Comparison of ENCODE assay signal across 13 cellular contexts in the genomic region with DNA sequence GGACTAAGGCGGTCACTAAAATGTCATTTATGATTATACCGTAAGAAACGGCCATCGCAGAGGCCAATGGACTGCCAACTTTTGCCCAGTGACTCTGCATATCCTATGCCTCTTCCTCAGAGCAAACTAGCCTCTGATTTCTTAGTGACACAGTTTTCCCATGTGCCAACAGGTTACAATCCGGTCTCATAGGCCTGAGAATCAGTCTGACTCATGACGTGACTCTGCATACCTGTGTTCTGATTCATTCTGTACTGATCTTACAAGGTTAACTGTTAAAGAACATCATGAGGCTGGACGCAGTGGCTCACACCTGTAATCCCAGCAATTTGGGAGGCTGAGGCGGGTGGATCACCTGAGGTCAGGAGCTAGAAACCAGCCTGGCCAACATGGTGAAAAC. TPM values are rescaled to one million over a fixed set of nuclear protein-coding genes. Genes with fewer than 3 reads are reported as not detected.
DNase-seq lines count a peak whose midpoint lies in the region; ATAC-seq, FAIRE-seq and TF ChIP-seq lines count a peak whose summit lies in the region.
"Had no signal": no experiment of that assay in that cellular context is flagged by ENCODE, and none has a peak within 500 bp of the region (broad histone marks: within the 10 kb centered on the region; RNA-seq: fewer than 3 reads in every experiment).

No MANE protein-coding gene starts in this region.

- H3K9me3 Mint-ChIP-seq in activated T-cell treated with anti-CD3 and anti-CD28 coated beads, Interleukin-2, amount 50 U/mL, for 72 hours = peaks cover 4 to 5% of the 10 kb centered on the region in 2 donors
- H3K9me3 Mint-ChIP-seq: activated T-cell treated with anti-CD3 and anti-CD28 coated beads, Interleukin-2, amount 50 U/mL, for 4 hours had no signal

- H3K27me3 Mint-ChIP-seq in activated T-cell treated with anti-CD3 and anti-CD28 coated beads, Interleukin-2, amount 50 U/mL, for 72 hours (ENCODE audit: low read depth) = no peaks in the 10 kb centered on the region

- H3K36me3 Mint-ChIP-seq in activated T-cell treated with anti-CD3 and anti-CD28 coated beads, Interleukin-2, amount 50 U/mL, for 72 hours (ENCODE audit: insufficient read depth in 2 of 2) = peaks cover 9 to 31% of the 10 kb centered on the region in 2 donors

- 68 to 73% (median 71%) methylated on average over 8 of the region's 8 CpGs for WGBS in adrenal gland, 4 donors

- H3K36me3 ChIP-seq in adrenal gland (replicated peaks in 1 of 2) = no peaks in the 10 kb centered on the region
- H3K36me3 ChIP-seq: thoracic aorta had no signal

- in situ Hi-C loops in KBM-7 (cut with MboI; ENCODE audit: low pct_unique_long_range_greater_than_20kb, low sequenced_read_pairs) = no loop called here

- H3K4me1 ChIP-seq in adrenal gland (replicated peaks in 1 of 2) = peaks cover 0 to 3% of the 10 kb centered on the region in 2 donors

- H3K4me1 Mint-ChIP-seq in activated T-cell treated with anti-CD3 and anti-CD28 coated beads, Interleukin-2, amount 50 U/mL, for 72 hours (ENCODE audit: low read depth) = peaks cover 18% of the 10 kb centered on the region

- H3K9me3 ChIP-seq in adrenal gland (replicated peaks in 1 of 3) = peaks cover 0 to 4% (median 0%) of the 10 kb centered on the region in 3 donors
- H3K9me3 ChIP-seq: thoracic aorta had no signal

- TF ChIP-seq CTCF in adrenal gland (IDR thresholded peaks at IDR 0.05) = no peak

- no peaks in the 10 kb centered on the region for H3K27me3 ChIP-seq in adrenal gland
- H3K27me3 ChIP-seq: BLaER1 had no signal

- H3K4me3 Mint-ChIP-seq in activated T-cell treated with anti-CD3 and anti-CD28 coated beads, Interleukin-2, amount 50 U/mL, for 72 hours = no peak overlapping the region
- H3K4me3 Mint-ChIP-seq: activated T-cell treated with anti-CD3 and anti-CD28 coated beads, Interleukin-2, amount 50 U/mL, for 4 hours had no signal

- no peak for FAIRE-seq in urothelium cell line (lab: Jason Lieb, UNC)
- no peak for FAIRE-seq in frontal cortex (lab: Jason Lieb, UNC)

- no peak overlapping the region for H3K4me3 ChIP-seq in adrenal gland
- H3K4me3 ChIP-seq: BLaER1, thoracic aorta had no signal

- no peak for DNase-seq in activated T-cell treated with anti-CD3 and anti-CD28 coated beads, Interleukin-2, amount 50 U/mL, for 72 hours
- no peak for DNase-seq in activated T-cell treated with anti-CD3 and anti-CD28 coated beads, Interleukin-2, amount 50 U/mL, for 1 hour
- DNase-seq in adrenal gland = peak in 5 of 7 donors; percentile 38 to 63 (median 56)
- peak; percentile 36 for DNase-seq in iPS-NIHi11 (ENCODE audit: low spot score)
- DNase-seq in urothelium cell line (ENCODE audit: low spot score) = peak; percentile 75
- no peak for DNase-seq in frontal cortex (ENCODE audit: low spot score in 2 of 2)
- no peak for DNase-seq in KBM-7
- DNase-seq: activated T-cell treated with anti-CD3 and anti-CD28 coated beads, Interleukin-2, amount 50 U/mL, for 4 hours; NCI-H2171; T-helper 1 cell had no signal

- intact Hi-C loops in adrenal gland (cut with DNase I) = no loop called here

- H3K27ac Mint-ChIP-seq in activated T-cell treated with anti-CD3 and anti-CD28 coated beads, Interleukin-2, amount 50 U/mL, for 72 hours = peak overlapping the region; percentile 56

- H3K27ac ChIP-seq in adrenal gland = peak overlapping the region in 2 of 5 donors; percentile 23 to 55
- H3K27ac ChIP-seq: BLaER1, thoracic aorta had no signal

- peak; percentile 58 to 78 for ATAC-seq in activated T-cell treated with anti-CD3 and anti-CD28 coated beads, Interleukin-2, amount 50 U/mL, for 72 hours (replicated peaks in 1 of 2)
- no peak for ATAC-seq in HG03354 (IDR thresholded peaks at IDR 0.05; ENCODE audit: poor library complexity, severe bottlenecking, unreplicated experiment)
- ATAC-seq: activated T-cell treated with anti-CD3 and anti-CD28 coated beads, Interleukin-2, amount 50 U/mL, for 4 hours had no signal

- no peak for TF ChIP-seq POLR2A in adrenal gland (IDR thresholded peaks at IDR 0.05)

RNA-seq across cellular contexts. Expression of gene RUBCN, which starts 17.8 kb away (rescaled TPM):
- 10 to 100 TPM; 33.1 to 33.9 TPM for total RNA-seq in activated T-cell treated with anti-CD3 and anti-CD28 coated beads, Interleukin-2, amount 50 U/mL, for 72 hours
- total RNA-seq in adrenal gland = 10 to 100 TPM; 19.7 to 43.8 (median 22.5) TPM
- 10 to 100 TPM in 2 of 3 donors, 1 to 10 TPM in 1; 7.7 to 22.7 (median 13.4) TPM for polyA plus RNA-seq in adrenal gland
- total RNA-seq in frontal cortex = 27.3 TPM

RNA-seq across cellular contexts. Expression of gene FYTTD1, which starts 30.8 kb away (rescaled TPM):
- 10 to 100 TPM; 31.6 to 37.5 TPM for total RNA-seq in activated T-cell treated with anti-CD3 and anti-CD28 coated beads, Interleukin-2, amount 50 U/mL, for 72 hours
- total RNA-seq in adrenal gland = 10 to 100 TPM; 12.5 to 57.3 (median 45.6) TPM
- 10 to 100 TPM; 10.1 to 70.4 (median 12.3) TPM for polyA plus RNA-seq in adrenal gland
- total RNA-seq in frontal cortex = 61.1 TPM

Comparison
In these comparisons a context has a peak if more than half of its experiments do, and no peak if none do; other contexts are left out.
1. DNase-seq: peak in adrenal gland (5 of 7), iPS-NIHi11 (single experiment) and urothelium cell line (single experiment); none in activated T-cell treated with anti-CD3 and anti-CD28 coated beads, Interleukin-2, amount 50 U/mL, for 72 hours (0 of 2), activated T-cell treated with anti-CD3 and anti-CD28 coated beads, Interleukin-2, amount 50 U/mL, for 1 hour (single experiment), frontal cortex (0 of 2) and KBM-7 (single experiment).